5 cellular contexts compared by ENCODE assay signal in genomic region chr11:124762624-124763155, GRCh38. TPM values are rescaled to one million over a fixed set of nuclear protein-coding genes. Genes with fewer than 3 reads are reported as not detected.
DNase-seq lines count a peak whose midpoint lies in the region; ATAC-seq and TF ChIP-seq lines count a peak whose summit lies in the region.

No MANE protein-coding gene starts in this region.

- TF ChIP-seq EP300 in Ishikawa (IDR thresholded peaks at IDR 0.05; ENCODE audit: borderline replicate concordance) = no peak

- no peak for TF ChIP-seq RAD21 in Ishikawa (IDR thresholded peaks at IDR 0.05; ENCODE audit: low read depth)

- H3K4me3 ChIP-seq in endocrine pancreas (ENCODE audit: control insufficient read depth, insufficient read depth, low read length) (no peak overlapping the region), skeletal muscle satellite cell (ENCODE audit: low read length) (peak overlapping the region; percentile 67)

- peak overlapping the region; percentile 95 for H3K4me2 ChIP-seq in skeletal muscle satellite cell (ENCODE audit: low read length)

- no peak for DNase-seq in NCI-H510A (lab: John Stamatoyannopoulos, UW)

- no peaks in the 10 kb centered on the region for H3K4me1 ChIP-seq in endocrine pancreas (ENCODE audit: control insufficient read depth, insufficient read depth, low read length)
- H3K4me1 ChIP-seq in skeletal muscle satellite cell (ENCODE audit: control insufficient read depth, insufficient read depth, low read length) = peaks cover 29% of the 10 kb centered on the region

- H3K36me3 ChIP-seq in endocrine pancreas (ENCODE audit: control insufficient read depth, insufficient read depth, low read length) = no peaks in the 10 kb centered on the region
- peaks cover 31% of the 10 kb centered on the region for H3K36me3 ChIP-seq in skeletal muscle satellite cell (ENCODE audit: insufficient read depth, low read length)

- H3K9me3 ChIP-seq in endocrine pancreas (ENCODE audit: control insufficient read depth, low read length) = no peaks in the 10 kb centered on the region
- no peaks in the 10 kb centered on the region for H3K9me3 ChIP-seq in skeletal muscle satellite cell (replicated peaks; ENCODE audit: low read length)

- peaks cover 2% of the 10 kb centered on the region for H3K27me3 ChIP-seq in endocrine pancreas (ENCODE audit: control insufficient read depth, insufficient read depth, low read length)
- peaks cover 30% of the 10 kb centered on the region for H3K27me3 ChIP-seq in skeletal muscle satellite cell (ENCODE audit: control insufficient read depth, insufficient read depth, low read length)

- peak overlapping the region; percentile 54 for H3K9ac ChIP-seq in endocrine pancreas (ENCODE audit: control insufficient read depth, insufficient read depth, low read length)
- H3K9ac ChIP-seq in skeletal muscle satellite cell (ENCODE audit: low read depth, low read length) = peak overlapping the region; percentile 54

- ATAC-seq in GM21367 (IDR thresholded peaks at IDR 0.05; ENCODE audit: unreplicated experiment) = peak; percentile 4

TF ChIP-seq in Ishikawa, 13 proteins besides CTCF, POLR2A, EP300 and RAD21:
- TF ChIP-seq CREB1 (IDR thresholded peaks at IDR 0.05; ENCODE audit: low read depth) = no peak
- peak; percentile 21; the same call in 1 of the 2 replicates for TF ChIP-seq ZBTB7A (IDR thresholded peaks at IDR 0.05; ENCODE audit: low read depth)
- TF ChIP-seq FOXM1 (IDR thresholded peaks at IDR 0.05; ENCODE audit: borderline replicate concordance, low read depth) = no peak
- no peak for TF ChIP-seq EGR1 (IDR thresholded peaks at IDR 0.05)
- no peak for TF ChIP-seq TCF12 (IDR thresholded peaks at IDR 0.05; ENCODE audit: low read depth)
- no peak for TF ChIP-seq YY1 (IDR thresholded peaks at IDR 0.05; ENCODE audit: low read depth)
- TF ChIP-seq TAF1 (IDR thresholded peaks at IDR 0.05; ENCODE audit: low read depth) = no peak
- no peak for TF ChIP-seq CEBPB (IDR thresholded peaks at IDR 0.05)
- TF ChIP-seq TEAD4 (IDR thresholded peaks at IDR 0.05) = no peak
- TF ChIP-seq, protein P1, sequence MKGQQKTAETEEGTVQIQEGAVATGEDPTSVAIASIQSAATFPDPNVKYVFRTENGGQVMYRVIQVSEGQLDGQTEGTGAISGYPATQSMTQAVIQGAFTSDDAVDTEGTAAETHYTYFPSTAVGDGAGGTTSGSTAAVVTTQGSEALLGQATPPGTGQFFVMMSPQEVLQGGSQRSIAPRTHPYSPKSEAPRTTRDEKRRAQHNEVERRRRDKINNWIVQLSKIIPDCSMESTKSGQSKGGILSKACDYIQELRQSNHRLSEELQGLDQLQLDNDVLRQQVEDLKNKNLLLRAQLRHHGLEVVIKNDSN (IDR thresholded peaks at IDR 0.05) = no peak
- 0 out of 2 replicates have a peak, but pooled peaks have one; percentile 2 for TF ChIP-seq MAX (IDR thresholded peaks at IDR 0.05)
TF ChIP-seq in Ishikawa: peak in this region for 2.

RNA-seq across cellular contexts. Expression of gene ESAM, which starts 0.6 kb away (rescaled TPM):
- total RNA-seq in skeletal muscle satellite cell (2012; rRNA removed) = 0.25 TPM in 1 of 2 replicates, not detected in the other

RNA-seq across cellular contexts. Expression of gene VSIG2, which starts 10.6 kb away (rescaled TPM):
- total RNA-seq in skeletal muscle satellite cell (2012; rRNA removed) = not detected in 2 replicates

RNA-seq across cellular contexts. Expression of gene NRGN, which starts 22.9 kb away (rescaled TPM):
- total RNA-seq in skeletal muscle satellite cell (2012; rRNA removed) = 0.25 and 0.87 TPM in 2 replicates

RNA-seq across cellular contexts. Expression of gene MSANTD2, which starts 37.5 kb away (rescaled TPM):
- total RNA-seq in skeletal muscle satellite cell (2012; rRNA removed) = 8.3 and 9.6 TPM in 2 replicates
